9 cellular contexts compared by ENCODE assay signal in the genomic region with DNA sequence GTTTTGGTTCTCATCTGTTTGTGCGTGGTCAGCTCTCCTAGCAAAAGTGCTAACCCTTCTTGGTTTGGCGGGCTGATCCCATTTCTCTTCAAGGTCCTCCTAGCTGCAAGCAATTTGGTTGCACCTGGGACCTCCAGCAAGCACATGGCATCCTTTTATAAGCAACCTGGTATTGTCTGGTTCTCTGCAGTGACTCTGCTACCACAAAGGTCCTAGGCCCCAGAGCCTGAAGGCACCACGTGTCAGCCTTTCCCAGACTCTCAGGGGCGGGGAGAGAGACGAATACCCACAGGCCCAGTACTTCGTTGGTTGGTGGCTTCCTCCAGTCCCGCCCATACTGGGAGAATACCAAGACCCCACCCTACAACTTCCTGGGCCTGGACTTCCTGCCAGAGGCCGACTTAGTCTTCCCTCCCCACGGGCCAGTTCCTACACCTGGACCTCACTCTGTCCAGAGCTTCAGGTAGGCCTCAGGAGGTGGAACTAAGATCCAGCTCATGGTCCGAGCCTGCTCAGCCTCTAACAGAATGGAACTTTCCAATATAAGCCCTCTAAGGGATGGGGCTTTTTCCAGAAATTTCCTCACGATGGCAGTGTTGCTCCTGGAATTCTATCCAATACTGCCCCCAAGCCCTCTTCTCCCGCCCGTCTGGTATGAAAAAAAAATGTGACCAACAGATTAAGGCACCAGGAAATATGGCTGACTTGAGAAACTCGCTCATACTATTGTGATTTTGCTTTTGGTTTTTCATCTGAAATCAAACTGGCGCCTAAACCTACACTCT.
A peak's percentile ranks its signal among the peaks of the same experiment; 100 is the strongest.
DNase-seq lines count a peak whose midpoint lies in the region; ATAC-seq, FAIRE-seq and TF ChIP-seq lines count a peak whose summit lies in the region.
"Had no signal": no experiment of that assay in that cellular context is flagged by ENCODE, and none has a peak within 500 bp of the region (broad histone marks: within the 10 kb centered on the region; RNA-seq: fewer than 3 reads in every experiment).

No MANE protein-coding gene starts in this region.

- 37 to 51% (median 40%) methylated on average over 14 to 15 of the region's 15 CpGs for WGBS in small intestine, 3 donors

- no peaks in the 10 kb centered on the region for H3K36me3 ChIP-seq in DND-41 (ENCODE audit: insufficient read depth, low read length)
- H3K36me3 ChIP-seq in brain microvascular endothelial cell (replicated peaks): no peaks in the 10 kb centered on the region
- peaks cover 19% of the 10 kb centered on the region; the same call in 1 of the 2 replicates for H3K36me3 ChIP-seq in iPS-20b (ENCODE audit: insufficient read depth, low read depth, low read length)
- H3K36me3 ChIP-seq in small intestine (ENCODE audit: control insufficient read depth in 2 of 2, insufficient read depth in 2 of 2, low read length in 2 of 2): no peaks in the 10 kb centered on the region

- DNase-seq in DND-41 (no peak), LHCN-M2 (ENCODE audit: low read depth) (peak; percentile 56), SHP77 (lab: John Stamatoyannopoulos, UW) (peak; percentile 81 to 86), brain microvascular endothelial cell (peak; percentile 78), small intestine (peak; percentile 31), GM19238 (ENCODE audit: insufficient read length, low spot score) (no peak)

- H3K79me2 ChIP-seq in DND-41 (ENCODE audit: insufficient read depth, low read length): no peaks in the 10 kb centered on the region

- no peak overlapping the region for H3K4me2 ChIP-seq in DND-41 (ENCODE audit: insufficient read depth, low read length)

- H3K9me3 ChIP-seq in DND-41 (ENCODE audit: insufficient read depth, low read length, severe bottlenecking) (no peaks in the 10 kb centered on the region), iPS-20b (ENCODE audit: insufficient read depth, low read depth, low read length) (no peaks in the 10 kb centered on the region), small intestine (ENCODE audit: control insufficient read depth, low read depth) (no peaks in the 10 kb centered on the region)

- no peaks in the 10 kb centered on the region for H3K27me3 ChIP-seq in DND-41 (ENCODE audit: insufficient read depth, low read length, poor library complexity)
- peaks cover 2% of the 10 kb centered on the region for H3K27me3 ChIP-seq in brain microvascular endothelial cell (replicated peaks)
- H3K27me3 ChIP-seq in iPS-20b (ENCODE audit: insufficient read depth, low read length): no peaks in the 10 kb centered on the region
- no peaks in the 10 kb centered on the region for H3K27me3 ChIP-seq in small intestine (ENCODE audit: control insufficient read depth in 2 of 2, insufficient read depth in 2 of 2, low read length in 2 of 2)

- H4K20me1 ChIP-seq in DND-41 (ENCODE audit: insufficient read depth, low read length): no peaks in the 10 kb centered on the region

- H3K4me3 ChIP-seq in DND-41 (ENCODE audit: low read depth in 1 of 2, low read length in 2 of 2) (no peak overlapping the region), brain microvascular endothelial cell (ENCODE audit: low read depth, low read length) (peak overlapping the region; percentile 47), iPS-20b (ENCODE audit: low read length) (peak overlapping the region; percentile 97), small intestine (ENCODE audit: low read depth in 1 of 2, low read length in 2 of 2) (no peak overlapping the region)

- in situ Hi-C loops in brain microvascular endothelial cell (cut with HindIII; ENCODE audit: low pct_ligation_motif_present, low sequenced_read_pairs): no loop called here

- H3K9ac ChIP-seq in DND-41 (ENCODE audit: low read depth, low read length): no peak overlapping the region
- H3K9ac ChIP-seq in iPS-20b (ENCODE audit: low read depth, low read length): peak overlapping the region; percentile 100

- H3K4me1 ChIP-seq in DND-41 (ENCODE audit: insufficient read depth, low read length) (no peaks in the 10 kb centered on the region), iPS-20b (ENCODE audit: insufficient read depth, low read length) (peaks cover 15% of the 10 kb centered on the region), small intestine (ENCODE audit: control insufficient read depth in 2 of 2, insufficient read depth in 1 of 2, low read depth in 1 of 2, low read length in 1 of 2) (no peaks in the 10 kb centered on the region)

- H2AFZ ChIP-seq in DND-41 (ENCODE audit: low read depth, low read length): no peak overlapping the region; the same call in 1 of the 2 replicates

- TF ChIP-seq CTCF in DND-41 (IDR thresholded peaks at IDR 0.05; ENCODE audit: borderline replicate concordance, extremely low read depth, low read length, poor library complexity, severe bottlenecking) (peak; percentile 3), brain microvascular endothelial cell (IDR thresholded peaks at IDR 0.05; ENCODE audit: low read depth, low read length, missing control alignments) (peak; percentile 73)

- no peak overlapping the region for H3K27ac ChIP-seq in DND-41 (ENCODE audit: low read length)
- peak overlapping the region; percentile 54 for H3K27ac ChIP-seq in brain microvascular endothelial cell
- peak overlapping the region; percentile 97 for H3K27ac ChIP-seq in iPS-20b (ENCODE audit: low read length)
- H3K27ac ChIP-seq in small intestine (ENCODE audit: low read depth in 1 of 2, low read length in 1 of 2): peak overlapping the region in 1 of 2 donors; percentile 44

- peak; percentile 22; the same call in 1 of the 3 replicates for ATAC-seq in DND-41 (ENCODE audit: insufficient read depth, low read depth)
- peak; percentile 86 for ATAC-seq in GM21717 (IDR thresholded peaks at IDR 0.05; ENCODE audit: unreplicated experiment)

- no peak for FAIRE-seq in small intestine (lab: Jason Lieb, UNC)
- FAIRE-seq: endometrium had no signal

Comparison
In these comparisons a context has a peak if more than half of its experiments do, and no peak if none do; other contexts are left out.
1. DNase-seq: peak in LHCN-M2 (single experiment), SHP77 (2 of 2), brain microvascular endothelial cell (single experiment) and small intestine (single experiment); none in DND-41 (single experiment) and GM19238 (single experiment).
2. H3K4me3 ChIP-seq: peak in brain microvascular endothelial cell (single experiment) and iPS-20b (single experiment); none in DND-41 (0 of 2) and small intestine (0 of 2).